22 cellular contexts compared by ENCODE assay signal in the genomic region with DNA sequence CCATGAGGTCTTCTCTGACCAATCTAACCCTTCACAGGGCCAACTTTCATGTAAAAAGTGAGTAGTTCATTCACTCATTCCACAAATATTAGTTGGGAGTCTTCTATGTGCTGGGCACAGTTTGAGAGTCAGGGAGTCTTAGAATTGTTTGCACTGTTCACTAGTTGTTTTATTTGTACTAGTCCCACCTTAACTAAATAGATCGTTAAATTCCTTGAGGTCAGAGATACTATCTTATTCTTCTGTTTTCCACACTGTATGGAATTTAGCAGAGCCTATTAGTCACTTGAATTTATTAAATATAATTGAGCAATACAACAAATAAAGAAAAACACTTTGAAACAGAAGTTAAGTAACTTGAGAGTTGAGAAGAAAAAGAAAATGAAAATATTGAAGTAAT. TPM values are rescaled to one million over a fixed set of nuclear protein-coding genes. Genes with fewer than 3 reads are reported as not detected.
"Had no signal": no experiment of that assay in that cellular context is flagged by ENCODE, and none has a peak within 500 bp of the region (broad histone marks: within the 10 kb centered on the region; RNA-seq: fewer than 3 reads in every experiment).

No MANE protein-coding gene starts in this region.

- H3K9me3 ChIP-seq: adrenal gland, body of pancreas, heart left ventricle, left lung, thyroid gland, vagina had no signal

- H3K27ac ChIP-seq: adrenal gland, body of pancreas, left lung, thyroid gland, vagina had no signal

- ATAC-seq: activated T-helper 17 cell treated with anti-CD3 and anti-CD28 coated beads, Interleukin-2, amount 50 U/mL, for 72 hours; body of pancreas; heart left ventricle; left lung had no signal

- DNase-seq: activated CD4-positive, alpha-beta T cell treated with anti-CD3 and anti-CD28 coated beads, Interleukin-2, amount 10 ng/mL, durations not matched to agents 7 days and 5 days; activated CD4-positive, CD25-positive, alpha-beta regulatory T cell; activated naive CD4-positive, alpha-beta T cell treated with anti-CD3 and anti-CD28 coated beads, Interleukin-2, amount 10 ng/mL, durations not matched to agents 7 days and 5 days; activated T-cell treated with anti-CD3 and anti-CD28 coated beads for 4 hours; adrenal gland; body of pancreas; cerebellar nuclear complex; endodermal cell; foreskin melanocyte; heart left ventricle; islet precursor cell; left lung; mesenchymal stem cell; retina; T-helper 2 cell; thyroid gland had no signal

- FAIRE-seq: TTC549 had no signal

- H3K36me3 ChIP-seq: adrenal gland, heart left ventricle, left lung, thyroid gland, vagina had no signal

- H3K27me3 ChIP-seq: adrenal gland, body of pancreas, heart left ventricle, left lung, thyroid gland, vagina had no signal

- H3K4me3 ChIP-seq: adrenal gland, body of pancreas, heart left ventricle, left lung, skin epidermis, thyroid gland, vagina had no signal

RNA-seq across cellular contexts. Expression of gene SPTSSB, which starts 40.8 kb away (rescaled TPM):
- total RNA-seq: activated CD4-positive, alpha-beta T cell treated with anti-CD3 and anti-CD28 coated beads, Interleukin-2, amount 10 ng/mL, durations not matched to agents 7 days and 5 days; activated CD8-positive, alpha-beta memory T cell treated with anti-CD3 and anti-CD28 coated beads for 36 hours; activated T-helper 17 cell treated with anti-CD3 and anti-CD28 coated beads, Interleukin-2, amount 50 U/mL, for 72 hours; left lung; osteocyte; thyroid gland had no signal
